31 cellular contexts compared by ENCODE assay signal in genomic region chr5:88899338-88899737, GRCh38.
"Had no signal": no experiment of that assay in that cellular context is flagged by ENCODE, and none has a peak within 500 bp of the region (broad histone marks: within the 10 kb centered on the region; RNA-seq: fewer than 3 reads in every experiment).

No MANE protein-coding gene starts in this region.

- DNase-seq: activated CD4-positive, alpha-beta T cell treated with anti-CD3 and anti-CD28 coated beads for 48 hours; activated CD4-positive, alpha-beta T cell treated with anti-CD3 and anti-CD28 coated beads, Interleukin-2, amount 50 U/mL, for 48 hours; activated CD8-positive, alpha-beta memory T cell treated with anti-CD3 and anti-CD28 coated beads for 24 hours; activated CD8-positive, alpha-beta memory T cell treated with anti-CD3 and anti-CD28 coated beads, Interleukin-2, amount 50 U/mL, for 4 hours; activated gamma-delta T cell; activated naive CD4-positive, alpha-beta T cell treated with anti-CD3 and anti-CD28 coated beads, Interleukin-2, amount 10 ng/mL, durations not matched to agents 7 days and 5 days; activated naive CD8-positive, alpha-beta T cell treated with anti-CD3 and anti-CD28 coated beads, Interleukin-2, amount 10 ng/mL, durations not matched to agents 7 days and 5 days; activated T-cell treated with anti-CD3 and anti-CD28 coated beads, Interleukin-2, amount 50 U/mL, for 1 hour; brain microvascular endothelial cell; dorsolateral prefrontal cortex; effector memory CD4-positive, alpha-beta T cell; glutamatergic neuron; islet precursor cell; left ventricle myocardium inferior; mesendoderm; right lobe of liver; stimulated activated CD4-positive, alpha-beta T cell treated with anti-CD3 and anti-CD28 coated beads, Interleukin-12 subunit alpha, Interleukin-12 subunit beta, amount 100 ng/mL, for 4 hours; stimulated activated CD4-positive, alpha-beta T cell treated with anti-CD3 and anti-CD28 coated beads, Interleukin-4, amount 100 ng/mL, for 24 hours; stimulated activated naive CD8-positive, alpha-beta T cell treated with anti-CD3 and anti-CD28 coated beads, Interleukin-15, amount 100 ng/mL, for 72 hours; substantia nigra; T1000; upper lobe of left lung; WERI-Rb-1 had no signal

- H3K36me3 ChIP-seq: brain microvascular endothelial cell, left ventricle myocardium inferior, right lobe of liver, upper lobe of left lung, vagina, WERI-Rb-1 had no signal

- H3K27ac ChIP-seq: brain microvascular endothelial cell, coronary artery, dorsolateral prefrontal cortex, hepatocyte, left ventricle myocardium inferior, right lobe of liver, skin epidermis, upper lobe of left lung, vagina, WERI-Rb-1 had no signal

- H2AFZ ChIP-seq: hepatocyte had no signal

- H3K9me3 ChIP-seq: left ventricle myocardium inferior, right lobe of liver, upper lobe of left lung, vagina had no signal

- H3K27me3 ChIP-seq: brain microvascular endothelial cell, dorsolateral prefrontal cortex, hepatocyte, right lobe of liver, upper lobe of left lung, vagina had no signal

- H3K4me1 ChIP-seq: right lobe of liver, upper lobe of left lung, vagina had no signal

- H3K4me2 ChIP-seq: hepatocyte had no signal

- ATAC-seq: activated CD4-positive, CD25-positive, alpha-beta regulatory T cell treated with anti-CD3 and anti-CD28 coated beads, Interleukin-2, amount 50 U/mL, for 24 hours; natural killer cell treated with Interleukin-12 subunit alpha and Interleukin-12 subunit beta and Interleukin-15 and Interleukin-18, amount 100 ng/mL, for 72 hours; right lobe of liver; stimulated activated effector memory CD8-positive, alpha-beta T cell treated with anti-CD3 and anti-CD28 coated beads, Interleukin-12 subunit alpha, Interleukin-12 subunit beta, amount 100 ng/mL, for 72 hours; stimulated activated naive CD8-positive, alpha-beta T cell treated with anti-CD3 and anti-CD28 coated beads, Interleukin-15, amount 100 ng/mL, for 72 hours had no signal

- H3K4me3 ChIP-seq: coronary artery, dorsolateral prefrontal cortex, hepatocyte, left ventricle myocardium inferior, lung, right lobe of liver, skin epidermis, upper lobe of left lung, vagina had no signal

- H3K79me2 ChIP-seq: hepatocyte had no signal
